Comparison of ENCODE assay signal across 11 cellular contexts in genomic region chr20:24608926-24609667, GRCh38.
A peak's percentile ranks its signal among the peaks of the same experiment; 100 is the strongest.
DNase-seq lines count a peak whose midpoint lies in the region; ATAC-seq and TF ChIP-seq lines count a peak whose summit lies in the region.
"Had no signal": no experiment of that assay in that cellular context is flagged by ENCODE, and none has a peak within 500 bp of the region (broad histone marks: within the 10 kb centered on the region; RNA-seq: fewer than 3 reads in every experiment).

No MANE protein-coding gene starts in this region.

- no peaks in the 10 kb centered on the region; the same call in 1 of the 2 replicates for H3K27me3 ChIP-seq in GM06990 (replicated peaks; ENCODE audit: control insufficient read depth, insufficient read depth, low read length)
- H3K27me3 ChIP-seq: gastrocnemius medialis had no signal

- H3K36me3 ChIP-seq in GM06990 (ENCODE audit: control insufficient read depth, insufficient read depth, low read length), result no peaks in the 10 kb centered on the region
- H3K36me3 ChIP-seq: gastrocnemius medialis had no signal

- peak; percentile 47 for DNase-seq in GM06990 (ENCODE audit: extremely low read depth, insufficient read length)
- DNase-seq in fibroblast of gingiva (ENCODE audit: low read depth), result peak; percentile 38
- DNase-seq in effector CD8-positive, alpha-beta T cell (lab: John Stamatoyannopoulos, UW), result no peak
- no peak for DNase-seq in HCEC 1CT
- no peak for DNase-seq in AG20443 (ENCODE audit: low spot score)
- no peak for DNase-seq in NCI-H2029 treated with DMSO at 0.1 percent for 48 hours (lab: John Stamatoyannopoulos, UW)
- DNase-seq: amniotic stem cell, Caco-2, gastrocnemius medialis had no signal

- TF ChIP-seq CTCF in GM06990 (IDR thresholded peaks at IDR 0.05; ENCODE audit: insufficient read depth, low read length, poor library complexity, severe bottlenecking), result no peak

- ATAC-seq in GM21367 (IDR thresholded peaks at IDR 0.05; ENCODE audit: unreplicated experiment) (peak; percentile 61), HG03432 (IDR thresholded peaks at IDR 0.05; ENCODE audit: unreplicated experiment) (peak; percentile 83)
- ATAC-seq: gastrocnemius medialis had no signal

- H3K4me3 ChIP-seq in GM06990 (replicated peaks; ENCODE audit: low read depth, low read length), result no peak overlapping the region
- H3K4me3 ChIP-seq: gastrocnemius medialis had no signal

Comparison
In these comparisons a context has a peak if more than half of its experiments do, and no peak if none do; other contexts are left out.
1. DNase-seq: peak in GM06990 (single experiment) and fibroblast of gingiva (single experiment); none in effector CD8-positive, alpha-beta T cell (single experiment), HCEC 1CT (single experiment), AG20443 (single experiment) and NCI-H2029 treated with DMSO at 0.1 percent for 48 hours (single experiment).